17 cellular contexts compared by ENCODE assay signal in genomic region chr16:55052335-55053070, GRCh38.
"Had no signal": no experiment of that assay in that cellular context is flagged by ENCODE, and none has a peak within 500 bp of the region (broad histone marks: within the 10 kb centered on the region; RNA-seq: fewer than 3 reads in every experiment).

No MANE protein-coding gene starts in this region.

- H3K36me3 ChIP-seq: ascending aorta, breast epithelium, gastroesophageal sphincter, heart right ventricle, tibial artery, vagina had no signal

- H3K4me1 ChIP-seq: ascending aorta, parathyroid adenoma had no signal

- ATAC-seq: activated naive CD8-positive, alpha-beta T cell treated with anti-CD3 and anti-CD28 coated beads, Interleukin-2, amount 50 U/mL, for 24 hours; gastroesophageal sphincter; heart right ventricle; naive thymus-derived CD4-positive, alpha-beta T cell had no signal

- H3K27me3 ChIP-seq: ascending aorta, vagina had no signal

- H3K9me3 ChIP-seq: ascending aorta, vagina had no signal

- H3K9ac ChIP-seq: parathyroid adenoma had no signal

- H3K79me2 ChIP-seq: parathyroid adenoma had no signal

- H2AFZ ChIP-seq: parathyroid adenoma had no signal

- H3K4me3 ChIP-seq: ascending aorta, breast epithelium, gastroesophageal sphincter, heart right ventricle, tibial artery, vagina had no signal

- DNase-seq: activated CD4-positive, alpha-beta T cell treated with anti-CD3 and anti-CD28 coated beads for 1 hour; activated CD4-positive, alpha-beta T cell treated with anti-CD3 and anti-CD28 coated beads, Interleukin-2, amount 50 U/mL, for 4 hours; activated naive CD4-positive, alpha-beta T cell treated with anti-CD3 and anti-CD28 coated beads for 36 hours; activated naive CD8-positive, alpha-beta T cell treated with anti-CD3 and anti-CD28 coated beads, Interleukin-2, amount 50 U/mL, for 24 hours; activated T-cell treated with anti-CD3 and anti-CD28 coated beads for 4 hours; cerebellar nuclear complex; dermis blood vessel endothelial cell; heart right ventricle; naive thymus-derived CD4-positive, alpha-beta T cell; stimulated activated CD4-positive, alpha-beta T cell treated with anti-CD3 and anti-CD28 coated beads, Interleukin-4, amount 100 ng/mL, for 24 hours; stimulated activated naive CD4-positive, alpha-beta T cell had no signal

- H3K27ac ChIP-seq: ascending aorta, breast epithelium, gastroesophageal sphincter, heart right ventricle, parathyroid adenoma, tibial artery, vagina had no signal
